Comparison of ENCODE assay signal across 1 cellular context in genomic region chr6:412146-412886, GRCh38.
TF ChIP-seq lines count a peak whose summit lies in the region.

No MANE protein-coding gene starts in this region.

TF ChIP-seq in GM12878, 131 proteins besides CTCF, POLR2A, EP300 and RAD21 (continued from another document):
- TF ChIP-seq WRNIP1 (IDR thresholded peaks at IDR 0.05; ENCODE audit: borderline replicate concordance, low read depth, low read length) (no peak), HCFC1 (IDR thresholded peaks at IDR 0.05; ENCODE audit: low read length) (no peak), HDAC6 (IDR thresholded peaks at IDR 0.05; ENCODE audit: unreplicated experiment) (peak; percentile 21), SMAD1 (IDR thresholded peaks at IDR 0.05; ENCODE audit: low read depth, partially characterized antibody) (peak; percentile 17), CBX3 (IDR thresholded peaks at IDR 0.05; ENCODE audit: borderline replicate concordance, low read depth) (no peak), NR2C1 (IDR thresholded peaks at IDR 0.05) (no peak)
